8 cellular contexts compared by ENCODE assay signal in the genomic region with DNA sequence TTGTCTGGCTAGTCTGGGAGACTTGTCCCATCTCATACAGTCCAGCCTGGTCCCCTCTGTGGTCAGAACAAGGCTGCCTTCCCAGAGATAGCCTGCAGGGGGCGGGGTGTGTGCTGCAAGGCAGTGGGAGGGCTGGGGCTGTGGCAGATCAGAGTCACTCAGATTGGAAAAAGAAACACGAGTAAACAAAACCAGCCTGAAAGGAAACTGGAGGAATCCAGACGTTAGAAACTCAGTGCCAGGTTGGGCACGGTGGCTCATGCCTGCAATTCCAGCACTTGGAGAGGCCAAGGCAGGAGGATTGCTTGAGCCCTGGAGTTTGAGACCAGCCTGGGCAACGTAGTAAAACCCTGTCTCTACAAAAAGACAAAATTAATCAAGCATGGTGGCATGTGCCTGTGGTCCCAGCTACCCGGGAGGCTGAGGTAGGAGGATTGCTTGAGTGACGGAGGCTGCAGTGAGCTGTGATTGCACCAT. TPM values are rescaled to one million over a fixed set of nuclear protein-coding genes. Genes with fewer than 3 reads are reported as not detected.
DNase-seq lines count a peak whose midpoint lies in the region; ATAC-seq and TF ChIP-seq lines count a peak whose summit lies in the region.

No MANE protein-coding gene starts in this region.

- H3K4me1 ChIP-seq in right lobe of liver, result peaks cover 0 to 3% (median 0%) of the 10 kb centered on the region in 4 donors

- no peak overlapping the region for H3K27ac ChIP-seq in coronary artery
- H3K27ac ChIP-seq in right lobe of liver, result no peak overlapping the region

- peak; percentile 91 for TF ChIP-seq CTCF in AG09319 (IDR thresholded peaks at IDR 0.05; ENCODE audit: low read depth, low read length)
- TF ChIP-seq CTCF in coronary artery (IDR thresholded peaks at IDR 0.05), result peak; percentile 52
- peak; percentile 78 to 87 (median 83) for TF ChIP-seq CTCF in right lobe of liver (IDR thresholded peaks at IDR 0.05)

- no peaks in the 10 kb centered on the region for H3K27me3 ChIP-seq in right lobe of liver

- 27% methylated on average over 5 of the region's 7 CpGs for WGBS in right lobe of liver (ENCODE audit: insufficient coverage, low coverage, low lambda C conversion rate, missing lambda C conversion rate)

- no peak overlapping the region for H3K4me3 ChIP-seq in coronary artery
- H3K4me3 ChIP-seq in right lobe of liver, result no peak overlapping the region

- intact Hi-C loops in right lobe of liver (cut with DNase I), result loop anchor here (10.0 kb wide), 3 partner anchors 54 to 386 kb away; partner anchors contain the start of genes BAK1 (in 1 of the 2) and UQCC2 (in 1 of the 2)

- ATAC-seq in right lobe of liver (peak; percentile 80 to 84 (median 84)), GM21717 (IDR thresholded peaks at IDR 0.05; ENCODE audit: unreplicated experiment) (no peak)

- peaks cover 0 to 7% (median 1%) of the 10 kb centered on the region in 4 donors for H3K36me3 ChIP-seq in right lobe of liver

- TF ChIP-seq POLR2A in right lobe of liver (IDR thresholded peaks at IDR 0.05), result no peak

- H3K9me3 ChIP-seq in right lobe of liver, result no peaks in the 10 kb centered on the region

- DNase-seq in AG09319 (ENCODE audit: extremely low read depth, low read depth) (peak; percentile 58), GM19240 (ENCODE audit: insufficient read length, low spot score) (peak; percentile 67), NCI-H460 (ENCODE audit: extremely low read depth, low read depth) (peak; percentile 44), coronary artery (ENCODE audit: low spot score) (peak; percentile 84), right lobe of liver (peak; percentile 83 to 86 (median 84))
- DNase-seq in activated CD4-positive, alpha-beta T cell treated with anti-CD3 and anti-CD28 coated beads for 4 hours, result peak; percentile 65 to 76
- peak; percentile 36 to 57 (median 51) for DNase-seq in stimulated activated CD4-positive, alpha-beta T cell treated with anti-CD3 and anti-CD28 coated beads, TNF-alpha, amount 100 ng/mL, for 4 hours (ENCODE audit: low read depth in 3 of 3)

RNA-seq across cellular contexts. Expression of gene LEMD2, which starts 20.2 kb away (rescaled TPM):
- total RNA-seq in NCI-H460 (2014; rRNA removed; shearing (Covaris generic)), result 39.6 and 40.9 TPM in 2 replicates
- polyA plus RNA-seq in NCI-H460 (2014; cell fraction: nucleus; rRNA removed), result 89.2 and 95.7 TPM in 2 replicates
- 10 to 100 TPM; 17.8 to 28.0 (median 21.8) TPM for total RNA-seq in right lobe of liver

RNA-seq across cellular contexts. Expression of gene IP6K3, which starts 22.0 kb away (rescaled TPM):
- total RNA-seq in NCI-H460 (2014; rRNA removed; shearing (Covaris generic)), result not detected in 2 replicates
- polyA plus RNA-seq in NCI-H460 (2014; cell fraction: nucleus; rRNA removed), result not detected in 2 replicates
- 10 to 100 TPM in 3 of 6 experiments, 1 to 10 TPM in 3; 4.8 to 28.0 (median 9.7) TPM for total RNA-seq in right lobe of liver

RNA-seq across cellular contexts. Expression of gene MLN, which starts 35.1 kb away (rescaled TPM):
- not detected in 2 replicates for total RNA-seq in NCI-H460 (2014; rRNA removed; shearing (Covaris generic))
- polyA plus RNA-seq in NCI-H460 (2014; cell fraction: nucleus; rRNA removed), result not detected in 2 replicates
- total RNA-seq in right lobe of liver, result not detected

RNA-seq across cellular contexts. Expression of gene UQCC2, which starts 57.2 kb away (rescaled TPM):
- total RNA-seq in NCI-H460 (2014; rRNA removed; shearing (Covaris generic)), result 29.2 and 40.8 TPM in 2 replicates
- 159 and 206 TPM in 2 replicates for polyA plus RNA-seq in NCI-H460 (2014; cell fraction: nucleus; rRNA removed)
- 10 to 100 TPM; 23.7 to 38.4 (median 31.5) TPM for total RNA-seq in right lobe of liver
